In the genomic region with DNA sequence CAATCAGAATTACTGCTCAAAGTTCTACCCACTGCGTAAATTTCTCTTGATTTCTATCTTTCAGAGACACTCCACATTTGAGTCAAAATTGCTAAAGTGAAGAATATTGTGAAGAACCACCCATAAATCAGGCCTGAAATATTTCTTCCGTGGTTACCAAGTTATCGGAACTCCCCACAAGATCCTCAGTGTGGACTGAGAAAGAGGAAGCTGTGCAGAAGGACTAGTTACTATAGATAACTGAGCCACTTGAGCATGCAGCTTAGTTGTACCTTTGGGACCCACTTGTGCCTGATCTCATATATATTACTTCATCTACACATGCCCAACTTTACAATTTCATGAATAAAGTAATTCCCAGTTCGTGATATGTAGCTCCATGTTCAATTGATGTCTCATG, we compare ENCODE assay signal across 12 cellular contexts.
"Had no signal": no experiment of that assay in that cellular context is flagged by ENCODE, and none has a peak within 500 bp of the region (broad histone marks: within the 10 kb centered on the region; RNA-seq: fewer than 3 reads in every experiment).

No MANE protein-coding gene starts in this region.

- H3K27me3 Mint-ChIP-seq: activated CD4-positive, alpha-beta memory T cell treated with anti-CD3 and anti-CD28 coated beads for 36 hours; activated naive CD8-positive, alpha-beta T cell treated with anti-CD3 and anti-CD28 coated beads for 36 hours had no signal

- H3K27ac Mint-ChIP-seq: activated CD4-positive, alpha-beta memory T cell treated with anti-CD3 and anti-CD28 coated beads for 36 hours; activated naive CD8-positive, alpha-beta T cell treated with anti-CD3 and anti-CD28 coated beads for 36 hours had no signal

- H3K4me3 Mint-ChIP-seq: activated CD4-positive, alpha-beta memory T cell treated with anti-CD3 and anti-CD28 coated beads for 36 hours; activated naive CD8-positive, alpha-beta T cell treated with anti-CD3 and anti-CD28 coated beads for 36 hours; activated T-cell treated with anti-CD3 and anti-CD28 coated beads, Interleukin-2, amount 50 U/mL, for 4 hours; natural killer cell had no signal

- ATAC-seq: activated T-cell treated with anti-CD3 and anti-CD28 coated beads, Interleukin-2, amount 50 U/mL, for 4 hours; left colon; natural killer cell had no signal

- H3K4me1 Mint-ChIP-seq: activated naive CD8-positive, alpha-beta T cell treated with anti-CD3 and anti-CD28 coated beads for 36 hours; natural killer cell had no signal

- DNase-seq: activated CD4-positive, alpha-beta memory T cell treated with anti-CD3 and anti-CD28 coated beads for 36 hours; activated CD4-positive, alpha-beta T cell treated with anti-CD3 and anti-CD28 coated beads for 1 hour; activated effector memory CD4-positive, alpha-beta T cell treated with anti-CD3 and anti-CD28 coated beads, Interleukin-2, amount 50 U/mL, for 16 hours; activated naive CD8-positive, alpha-beta T cell treated with anti-CD3 and anti-CD28 coated beads for 36 hours; activated T-cell treated with anti-CD3 and anti-CD28 coated beads, Interleukin-2, amount 50 U/mL, for 4 hours; anterior cingulate cortex; glutamatergic neuron; left colon; natural killer cell; posterior cingulate gyrus; small intestine; tibial artery had no signal
